ENCODE assay signal across 14 cellular contexts in genomic region chr17:41403409-41404023, GRCh38. TPM values are rescaled to one million over a fixed set of nuclear protein-coding genes. Genes with fewer than 3 reads are reported as not detected.
DNase-seq lines count a peak whose midpoint lies in the region; ATAC-seq and TF ChIP-seq lines count a peak whose summit lies in the region.
"Had no signal": no experiment of that assay in that cellular context is flagged by ENCODE, and none has a peak within 500 bp of the region (broad histone marks: within the 10 kb centered on the region; RNA-seq: fewer than 3 reads in every experiment).

No MANE protein-coding gene starts in this region.

- intact Hi-C loops in HCT116 (cut with micrococcal nuclease) (loop anchor here (1.0 to 10.0 kb wide), 4 partner anchors 145 to 599 kb away; no protein-coding TSS in a partner anchor), head of caudate nucleus (cut with DNase I) (no loop called here)

- H3K4me1 Mint-ChIP-seq in activated naive CD8-positive, alpha-beta T cell treated with anti-CD3 and anti-CD28 coated beads, Interleukin-2, amount 50 U/mL, for 24 hours, result peaks cover 35% of the 10 kb centered on the region

- H3K4me3 Mint-ChIP-seq in activated naive CD8-positive, alpha-beta T cell treated with anti-CD3 and anti-CD28 coated beads, Interleukin-2, amount 50 U/mL, for 24 hours, result peak overlapping the region; percentile 12
- H3K4me3 Mint-ChIP-seq: H9 had no signal

- TF ChIP-seq POLR2A in HCT116 (IDR thresholded peaks at IDR 0.05; ENCODE audit: borderline replicate concordance, extremely low read depth, insufficient read depth, insufficient read length), result no peak

- H3K4me3 ChIP-seq in BLaER1 treated with 17β-estradiol and CSF1 and Interleukin-3, amounts not matched to agents 10 nM and 100 nM, result no peak overlapping the region
- H3K4me3 ChIP-seq in HCT116 (replicated peaks in 1 of 2; ENCODE audit: low read depth in 1 of 2, low read length in 2 of 2), result no peak overlapping the region
- H3K4me3 ChIP-seq: gastrocnemius medialis, stomach had no signal

- no TSS peak for BruUV-seq in HCT116 (replicated peaks; lab: Mats Ljungman, UMichigan)

- peak overlapping the region in 9 of 11 experiments; percentile 34 to 77 (median 57); a peak in 14 of 22 replicates for H3K4me2 ChIP-seq in BLaER1 treated with 17β-estradiol and CSF1 and Interleukin-3, amounts not matched to agents 10 nM and 100 nM
- H3K4me2 ChIP-seq in HCT116 (ENCODE audit: low read length), result peak overlapping the region; percentile 60

- H3K9me3 Mint-ChIP-seq in activated naive CD8-positive, alpha-beta T cell treated with anti-CD3 and anti-CD28 coated beads, Interleukin-2, amount 50 U/mL, for 24 hours, result no peaks in the 10 kb centered on the region
- H3K9me3 Mint-ChIP-seq: H9 had no signal

- H3K36me3 ChIP-seq in BLaER1 treated with 17β-estradiol and CSF1 and Interleukin-3, amounts not matched to agents 10 nM and 100 nM, result no peaks in the 10 kb centered on the region
- peaks cover 0 to 4% of the 10 kb centered on the region in 2 experiments; a peak in 1 of 4 replicates for H3K36me3 ChIP-seq in HCT116 (ENCODE audit: control insufficient read depth in 1 of 2, insufficient read depth in 2 of 2, low read length in 2 of 2)
- H3K36me3 ChIP-seq: gastrocnemius medialis, stomach had no signal

- no peak for TF ChIP-seq CTCF in HCT116 (IDR thresholded peaks at IDR 0.05 in 2 of 3, conservative IDR thresholded peaks at IDR 0.05 in 1 of 3; ENCODE audit: borderline replicate concordance in 1 of 3, insufficient read depth in 1 of 3, low read depth in 2 of 3, low read length in 2 of 3)

- no peaks in the 10 kb centered on the region for H3K9me3 ChIP-seq in BLaER1 treated with 17β-estradiol and CSF1 and Interleukin-3, amounts not matched to agents 10 nM and 100 nM (replicated peaks in 1 of 11)
- H3K9me3 ChIP-seq in HCT116 (ENCODE audit: control insufficient read depth in 1 of 2, insufficient read depth in 1 of 2, low read depth in 1 of 2, low read length in 2 of 2), result peaks cover 0 to 3% of the 10 kb centered on the region in 2 experiments; a peak in 1 of 4 replicates
- H3K9me3 ChIP-seq: gastrocnemius medialis, stomach had no signal

- H4K20me1 ChIP-seq in BLaER1 treated with 17β-estradiol and CSF1 and Interleukin-3, amounts not matched to agents 10 nM and 100 nM, result no peaks in the 10 kb centered on the region
- no peaks in the 10 kb centered on the region for H4K20me1 ChIP-seq in HCT116 (ENCODE audit: insufficient read depth)

- H3K27me3 Mint-ChIP-seq in activated naive CD8-positive, alpha-beta T cell treated with anti-CD3 and anti-CD28 coated beads, Interleukin-2, amount 50 U/mL, for 24 hours, result peaks cover 3% of the 10 kb centered on the region

- peak overlapping the region; percentile 80 for H3K27ac Mint-ChIP-seq in activated naive CD8-positive, alpha-beta T cell treated with anti-CD3 and anti-CD28 coated beads, Interleukin-2, amount 50 U/mL, for 24 hours

- no peak overlapping the region for H2AFZ ChIP-seq in HCT116 (ENCODE audit: low read depth, low read length, poor library complexity, severe bottlenecking)

- H3K27me3 ChIP-seq in BLaER1 treated with 17β-estradiol and CSF1 and Interleukin-3, amounts not matched to agents 10 nM and 100 nM, result no peaks in the 10 kb centered on the region
- H3K27me3 ChIP-seq in HCT116 (ENCODE audit: insufficient read depth, low read length), result no peaks in the 10 kb centered on the region
- H3K27me3 ChIP-seq: gastrocnemius medialis had no signal

- H3K4me1 ChIP-seq in BLaER1 treated with 17β-estradiol and CSF1 and Interleukin-3, amounts not matched to agents 10 nM and 100 nM, result peaks cover 7 to 29% (median 10%) of the 10 kb centered on the region in 10 experiments; a peak in 19 of 20 replicates
- peaks cover 43 to 73% of the 10 kb centered on the region in 2 experiments for H3K4me1 ChIP-seq in HCT116 (ENCODE audit: control insufficient read depth in 1 of 2, insufficient read depth in 2 of 2, low read length in 2 of 2)
- H3K4me1 ChIP-seq: gastrocnemius medialis, stomach had no signal

- no peaks in the 10 kb centered on the region for H3K9me2 ChIP-seq in HCT116 (ENCODE audit: insufficient read depth)

- CTCF ChIA-PET in HCT116 (lab: Charles Lee), result interaction anchor here (1.1 to 2.9 kb wide), 5 partner anchors 14 to 259 kb away, joined by 3 to 16 read pairs (median 7); no protein-coding TSS in a partner anchor

- POLR2A ChIA-PET in HCT116 (lab: Charles Lee), result interaction anchor here (0.9 to 1.9 kb wide), 6 partner anchors 14 to 146 kb away, joined by 3 to 5 read pairs (median 4); partner anchors contain the start of gene KRT19

- no peak for TF ChIP-seq RAD21 in HCT116 (IDR thresholded peaks at IDR 0.05; ENCODE audit: low read depth)

- peak; percentile 7; the same call in 1 of the 2 replicates for ATAC-seq in HCT116
- no peak for ATAC-seq in activated naive CD8-positive, alpha-beta T cell treated with anti-CD3 and anti-CD28 coated beads, Interleukin-2, amount 50 U/mL, for 24 hours
- ATAC-seq: gastrocnemius medialis had no signal

- H3K79me2 ChIP-seq in HCT116 (ENCODE audit: insufficient read depth, low read length), result no peaks in the 10 kb centered on the region

- DNase-seq in HCT116 (ENCODE audit: low read depth, low spot score) (peak; percentile 16), islet precursor cell (peak; percentile 32), EL (no peak), cerebellar cortex (ENCODE audit: low spot score) (no peak), medulla oblongata (ENCODE audit: extremely low spot score) (no peak), head of caudate nucleus (no peak)
- DNase-seq in activated naive CD8-positive, alpha-beta T cell treated with anti-CD3 and anti-CD28 coated beads, Interleukin-2, amount 50 U/mL, for 24 hours, result no peak
- DNase-seq: gastrocnemius medialis, GF-D8, NCI-H1048, stomach had no signal

- RAD21 ChIA-PET in HCT116 (lab: Charles Lee; ENCODE audit: low non-redundant PET in 1 of 2, low total read pairs in 2 of 2, uncharacterized antibody in 2 of 2, unreplicated experiment in 2 of 2), result interaction anchor here (1.0 to 2.3 kb wide), 7 partner anchors 92 to 494 kb away, joined by 3 to 7 read pairs (median 5); no protein-coding TSS in a partner anchor

- peak overlapping the region in 1 of 11 experiments; percentile 23; a peak in 1 of 22 replicates for H3K27ac ChIP-seq in BLaER1 treated with 17β-estradiol and CSF1 and Interleukin-3, amounts not matched to agents 10 nM and 100 nM
- H3K27ac ChIP-seq in HCT116 (ENCODE audit: low read depth, low read length), result peak overlapping the region; percentile 60
- H3K27ac ChIP-seq: gastrocnemius medialis, stomach had no signal

- H3K9ac ChIP-seq in BLaER1 treated with 17β-estradiol and CSF1 and Interleukin-3, amounts not matched to agents 10 nM and 100 nM, result no peak overlapping the region
- peak overlapping the region; percentile 37 for H3K9ac ChIP-seq in HCT116 (ENCODE audit: low read length)

- H3K36me3 Mint-ChIP-seq in activated naive CD8-positive, alpha-beta T cell treated with anti-CD3 and anti-CD28 coated beads, Interleukin-2, amount 50 U/mL, for 24 hours (ENCODE audit: low read depth), result no peaks in the 10 kb centered on the region

TF ChIP-seq in HCT116, 20 proteins besides CTCF, POLR2A, EP300 and RAD21 (continues in another document):
- TF ChIP-seq SRF (IDR thresholded peaks at IDR 0.05; ENCODE audit: low read depth), result no peak
- TF ChIP-seq POLR2AphosphoS5 (IDR thresholded peaks at IDR 0.05; ENCODE audit: low read depth, low read length), result no peak
- TF ChIP-seq SIN3A (IDR thresholded peaks at IDR 0.05; ENCODE audit: low read depth), result no peak
- no peak for TF ChIP-seq TCF7L2 (IDR thresholded peaks at IDR 0.05; ENCODE audit: borderline replicate concordance, extremely low read depth, insufficient read depth, insufficient read length)
- TF ChIP-seq MAX (IDR thresholded peaks at IDR 0.05), result no peak
- TF ChIP-seq EZH2phosphoT487 (IDR thresholded peaks at IDR 0.05; ENCODE audit: borderline replicate concordance), result no peak
- TF ChIP-seq ATF3 (IDR thresholded peaks at IDR 0.05), result no peak
- TF ChIP-seq REST (IDR thresholded peaks at IDR 0.05; ENCODE audit: low read depth), result no peak

RNA-seq across cellular contexts. Expression of gene KRT31, which starts 6.1 kb away (rescaled TPM):
- not detected for total RNA-seq in HCT116 (2021; ENCODE audit: unreplicated experiment)
- polyA plus RNA-seq in HCT116 (2012), result 0.09 and 0.20 TPM in 2 replicates
- total RNA-seq: H9, stomach had no signal
- polyA plus RNA-seq: adipose tissue had no signal

RNA-seq across cellular contexts. Expression of gene KRT37, which starts 20.9 kb away (rescaled TPM):
- not detected for total RNA-seq in HCT116 (2021; ENCODE audit: unreplicated experiment)
- 0.07 and 0.20 TPM in 2 replicates for polyA plus RNA-seq in HCT116 (2012)
- total RNA-seq: gastrocnemius medialis, H9, stomach had no signal
- polyA plus RNA-seq: adipose tissue, stomach had no signal

RNA-seq across cellular contexts. Expression of gene KRT34, which starts 21.4 kb away (rescaled TPM):
- total RNA-seq in HCT116 (2021; ENCODE audit: unreplicated experiment), result not detected
- polyA plus RNA-seq in HCT116 (2012), result 0.10 and 0.41 TPM in 2 replicates
- total RNA-seq: gastrocnemius medialis, H9, stomach had no signal

RNA-seq across cellular contexts. Expression of gene KRT33B, which starts 33.9 kb away (rescaled TPM):
- not detected for total RNA-seq in HCT116 (2021; ENCODE audit: unreplicated experiment)
- polyA plus RNA-seq in HCT116 (2012), result 0.06 TPM in 1 of 2 replicates, not detected in the other
- total RNA-seq: gastrocnemius medialis, H9, stomach had no signal
- polyA plus RNA-seq: adipose tissue, stomach had no signal

RNA-seq across cellular contexts. Expression of gene KRT38, which starts 37.3 kb away (rescaled TPM):
- not detected for total RNA-seq in HCT116 (2021; ENCODE audit: unreplicated experiment)
- 0.02 and 0.03 TPM in 2 replicates for polyA plus RNA-seq in HCT116 (2012)
- total RNA-seq: gastrocnemius medialis, H9, stomach had no signal
- polyA plus RNA-seq: adipose tissue, stomach had no signal

Comparison
In these comparisons a context has a peak if more than half of its experiments do, and no peak if none do; other contexts are left out.
1. DNase-seq: peak in HCT116 (single experiment) and islet precursor cell (single experiment); none in activated naive CD8-positive, alpha-beta T cell treated with anti-CD3 and anti-CD28 coated beads, Interleukin-2, amount 50 U/mL, for 24 hours (single experiment), EL (single experiment), cerebellar cortex (single experiment), medulla oblongata (single experiment) and head of caudate nucleus (0 of 42).